ENCODE assay signal across 29 cellular contexts in genomic region chr18:37662546-37663339, GRCh38.
"Had no signal": no experiment of that assay in that cellular context is flagged by ENCODE, and none has a peak within 500 bp of the region (broad histone marks: within the 10 kb centered on the region; RNA-seq: fewer than 3 reads in every experiment).

No MANE protein-coding gene starts in this region.

- H3K36me3 ChIP-seq: SJCRH30 had no signal

- H3K4me3 ChIP-seq: SJCRH30, SK-N-MC had no signal

- H3K4me1 ChIP-seq: SJCRH30 had no signal

- DNase-seq: activated CD4-positive, alpha-beta memory T cell treated with anti-CD3 and anti-CD28 coated beads, Interleukin-2, amount 10 ng/mL, durations not matched to agents 7 days and 5 days; activated CD4-positive, alpha-beta T cell treated with anti-CD3 and anti-CD28 coated beads for 36 hours; activated CD8-positive, alpha-beta memory T cell treated with anti-CD3 and anti-CD28 coated beads for 24 hours; activated CD8-positive, alpha-beta memory T cell treated with anti-CD3 and anti-CD28 coated beads, Interleukin-2, amount 10 ng/mL, durations not matched to agents 7 days and 5 days; activated CD8-positive, alpha-beta memory T cell treated with anti-CD3 and anti-CD28 coated beads, Interleukin-2, amount 50 U/mL, for 48 hours; activated effector memory CD4-positive, alpha-beta T cell treated with Interleukin-2 at 50 U/mL for 16 hours; activated naive CD4-positive, alpha-beta T cell treated with anti-CD3 and anti-CD28 coated beads, Interleukin-2, amount 10 ng/mL, durations not matched to agents 7 days and 5 days; activated naive CD8-positive, alpha-beta T cell treated with anti-CD3 and anti-CD28 coated beads, Interleukin-2, amount 50 U/mL, for 24 hours; activated T-cell treated with anti-CD3 and anti-CD28 coated beads, Interleukin-2, amount 50 U/mL, for 48 hours; cerebellar nuclear complex; MM.1S; NCI-H1092 treated with DMSO at 0.1 percent for 48 hours; NCI-H1417; NCI-H146; NCI-H187; NCI-H2029 treated with DMSO at 0.1 percent for 48 hours; NCI-H2107; NCI-H2171; NCI-H446; NCI-H510A treated with DMSO at 0.1 percent for 48 hours; NCI-H526 treated with DMSO at 0.1 percent for 48 hours; NCI-H774; NK-92 treated with Interleukin-12 subunit alpha and Interleukin-12 subunit beta, amount 100 ng/mL, for 24 hours; SHP77; SJCRH30 had no signal

- H3K9ac ChIP-seq: KMS-11 had no signal

- H3K27ac ChIP-seq: KMS-11, SJCRH30, SK-N-MC had no signal

- ATAC-seq: activated CD4-positive, alpha-beta T cell treated with anti-CD3 and anti-CD28 coated beads for 36 hours; activated CD4-positive, CD25-positive, alpha-beta regulatory T cell treated with anti-CD3 and anti-CD28 coated beads, Interleukin-2, amount 50 U/mL, for 24 hours; activated CD8-positive, alpha-beta memory T cell treated with anti-CD3 and anti-CD28 coated beads, Interleukin-2, amount 10 ng/mL, durations not matched to agents 7 days and 5 days; activated naive CD8-positive, alpha-beta T cell treated with anti-CD3 and anti-CD28 coated beads, Interleukin-2, amount 50 U/mL, for 24 hours; WTC11 had no signal

- H3K4me2 ChIP-seq: KMS-11 had no signal

- H3K27me3 ChIP-seq: SJCRH30 had no signal
